11 cellular contexts compared by ENCODE assay signal in genomic region chr1:43552813-43553212, GRCh38.
DNase-seq lines count a peak whose midpoint lies in the region; ATAC-seq lines count a peak whose summit lies in the region.
"Had no signal": no experiment of that assay in that cellular context is flagged by ENCODE, and none has a peak within 500 bp of the region (broad histone marks: within the 10 kb centered on the region; RNA-seq: fewer than 3 reads in every experiment).

No MANE protein-coding gene starts in this region.

- DNase-seq in GM03348 (ENCODE audit: low spot score), result peak; percentile 84
- peak; percentile 74 for DNase-seq in astrocyte of the hippocampus (ENCODE audit: low read depth, low spot score)
- peak; percentile 85 to 86 for DNase-seq in hippocampal formation (lab: John Stamatoyannopoulos, UW)
- peak; percentile 90 for DNase-seq in putamen (ENCODE audit: low spot score)
- no peak for DNase-seq in HuH-7.5 (ENCODE audit: low spot score)
- DNase-seq: activated CD4-positive, alpha-beta T cell treated with anti-CD3 and anti-CD28 coated beads, Interleukin-2, amount 10 ng/mL, durations not matched to agents 7 days and 5 days; activated naive CD8-positive, alpha-beta T cell treated with anti-CD3 and anti-CD28 coated beads, Interleukin-2, amount 10 ng/mL, durations not matched to agents 7 days and 5 days; NCI-H1436 treated with DMSO at 0.1 percent for 48 hours had no signal

- ATAC-seq in HG03342 (IDR thresholded peaks at IDR 0.05; ENCODE audit: unreplicated experiment) (no peak), GM21529 (IDR thresholded peaks at IDR 0.05; ENCODE audit: unreplicated experiment) (no peak), HG03097 (IDR thresholded peaks at IDR 0.05; ENCODE audit: low FRiP score, unreplicated experiment) (no peak)
